7 cellular contexts compared by ENCODE assay signal in the genomic region with DNA sequence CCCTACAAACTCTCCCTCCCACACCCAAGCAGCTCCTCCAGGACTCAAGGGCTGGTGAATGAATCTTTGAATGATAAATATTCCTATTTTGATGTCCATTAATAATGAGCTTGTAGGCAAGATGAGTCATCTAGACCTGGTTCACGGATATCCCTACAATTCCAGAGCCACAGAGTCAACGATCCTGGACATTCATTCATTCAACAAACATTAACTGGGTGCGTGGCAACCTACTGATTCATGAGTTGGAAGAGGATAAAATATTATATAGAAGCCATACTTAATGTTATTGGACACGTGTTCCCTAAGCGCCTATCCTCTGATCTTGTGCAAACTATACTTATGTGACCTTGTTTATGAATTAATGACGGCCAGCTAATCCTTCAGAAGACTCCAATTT. TPM values are rescaled to one million over a fixed set of nuclear protein-coding genes. Genes with fewer than 3 reads are reported as not detected.
A peak's percentile ranks its signal among the peaks of the same experiment; 100 is the strongest.
DNase-seq lines count a peak whose midpoint lies in the region; ATAC-seq and TF ChIP-seq lines count a peak whose summit lies in the region.
"Had no signal": no experiment of that assay in that cellular context is flagged by ENCODE, and none has a peak within 500 bp of the region (broad histone marks: within the 10 kb centered on the region; RNA-seq: fewer than 3 reads in every experiment).

No MANE protein-coding gene starts in this region.

- H3K27ac ChIP-seq in heart right ventricle, result no peak overlapping the region

- intact Hi-C loops in heart right ventricle (cut with DNase I), result loop anchor here in 2 of 10 donors (5.0 kb wide), 1 partner anchor 57 kb away; the partner anchor contains the start of genes DDX24 (in 2 of the 2) and IFI27L1 (in 2 of the 2)
- intact Hi-C loops in left cardiac atrium (cut with DNase I), result no loop called here

- peaks cover 26% of the 10 kb centered on the region for H3K4me1 Mint-ChIP-seq in type B pancreatic cell (ENCODE audit: unreplicated experiment)

- no peak for ATAC-seq in heart right ventricle
- ATAC-seq in left cardiac atrium, result no peak

- peak overlapping the region; percentile 88 for H3K4me3 Mint-ChIP-seq in type B pancreatic cell

- DNase-seq in heart right ventricle, result no peak
- DNase-seq in left cardiac atrium, result no peak
- no peak for DNase-seq in fibroblast of villous mesenchyme (ENCODE audit: low read depth)
- no peak for DNase-seq in type B pancreatic cell (ENCODE audit: extremely low spot score, unreplicated experiment)
- DNase-seq in UCSD-AML1 (lab: John Stamatoyannopoulos, UW; ENCODE audit: unreplicated experiment), result no peak
- no peak for DNase-seq in activated gamma-delta T cell treated with Interleukin-2 at 50 U/mL for 16 hours

- H3K36me3 ChIP-seq in heart right ventricle, result no peaks in the 10 kb centered on the region

- H3K4me1 ChIP-seq in heart right ventricle, result peaks cover 0 to 32% (median 6%) of the 10 kb centered on the region in 9 donors

- no peaks in the 10 kb centered on the region for H3K27me3 Mint-ChIP-seq in type B pancreatic cell

- H3K27me3 ChIP-seq in heart right ventricle, result peaks cover 0 to 4% (median 0%) of the 10 kb centered on the region in 7 donors

- WGBS in heart right ventricle, 2 donors, result 58 to 62% methylated on average over 6 of the region's 6 CpGs

- H3K27ac Mint-ChIP-seq in type B pancreatic cell, result peak overlapping the region; percentile 67

- no peaks in the 10 kb centered on the region for H3K9me3 Mint-ChIP-seq in type B pancreatic cell

- no peaks in the 10 kb centered on the region for H3K9me3 ChIP-seq in heart right ventricle

- TF ChIP-seq CTCF in heart right ventricle (IDR thresholded peaks at IDR 0.05) (no peak), fibroblast of villous mesenchyme (IDR thresholded peaks at IDR 0.05; ENCODE audit: insufficient read depth, low read depth, low read length) (no peak), type B pancreatic cell (conservative IDR thresholded peaks at IDR 0.05) (no peak)

- H3K36me3 Mint-ChIP-seq in type B pancreatic cell, result no peaks in the 10 kb centered on the region

- H3K4me3 ChIP-seq in heart right ventricle, result peak overlapping the region in 7 of 10 donors; percentile 57 to 77 (median 70)
- peak overlapping the region; percentile 70 for H3K4me3 ChIP-seq in fibroblast of villous mesenchyme (ENCODE audit: low read depth, low read length)

RNA-seq across cellular contexts. Expression of gene OTUB2, which starts 0.4 kb away (rescaled TPM):
- under 1 TPM in 9 of 10 donors, not detected in 1; 0.07 to 0.37 (median 0.15) TPM for total RNA-seq in heart right ventricle
- under 1 TPM; 0.22 to 0.29 TPM for polyA plus RNA-seq in heart right ventricle
- under 1 TPM; 0.24 to 0.56 TPM for total RNA-seq in left cardiac atrium
- 0.97 and 1.3 TPM in 2 replicates for total RNA-seq in fibroblast of villous mesenchyme
- total RNA-seq in type B pancreatic cell (ENCODE audit: low replicate concordance), result 2.6 and 3.0 TPM in 2 replicates

RNA-seq across cellular contexts. Expression of gene CCDC197, which starts 28.6 kb away (rescaled TPM):
- total RNA-seq in heart right ventricle (1 to 10 TPM in 3 of 10 donors, under 1 TPM in 6, not detected in 1; 0.40 to 1.6 (median 0.75) TPM), left cardiac atrium (not detected), fibroblast of villous mesenchyme (not detected in 2 replicates), type B pancreatic cell (ENCODE audit: low replicate concordance) (not detected in 2 replicates)
- polyA plus RNA-seq in heart right ventricle, result 1 to 10 TPM in 1 of 2 donors, not detected in 1; 1.3 TPM
- total RNA-seq: ureter had no signal

RNA-seq across cellular contexts. Expression of gene ASB2, which starts 49.4 kb away (rescaled TPM):
- total RNA-seq in heart right ventricle (100 to 1,000 TPM in 9 of 10 donors, 10 to 100 TPM in 1; 85.7 to 253 (median 168) TPM), left cardiac atrium (100 to 1,000 TPM; 102 to 105 TPM), fibroblast of villous mesenchyme (0.86 and 1.9 TPM in 2 replicates), type B pancreatic cell (ENCODE audit: low replicate concordance) (0.21 and 0.60 TPM in 2 replicates)
- 100 to 1,000 TPM in 1 of 2 donors, 10 to 100 TPM in 1; 19.6 to 374 TPM for polyA plus RNA-seq in heart right ventricle

RNA-seq across cellular contexts. Expression of gene DDX24, which starts 55.3 kb away (rescaled TPM):
- total RNA-seq in heart right ventricle, result 100 to 1,000 TPM; 190 to 269 (median 240) TPM
- polyA plus RNA-seq in heart right ventricle, result 100 to 1,000 TPM in 1 of 2 donors, 10 to 100 TPM in 1; 94.1 to 160 TPM
- 100 to 1,000 TPM; 166 to 253 TPM for total RNA-seq in left cardiac atrium
- 92.1 and 128 TPM in 2 replicates for total RNA-seq in fibroblast of villous mesenchyme
- total RNA-seq in type B pancreatic cell (ENCODE audit: low replicate concordance), result 127 and 156 TPM in 2 replicates

RNA-seq across cellular contexts. Expression of gene IFI27L1, which starts 55.4 kb away (rescaled TPM):
- 10 to 100 TPM in 9 of 10 donors, 1 to 10 TPM in 1; 7.7 to 23.9 (median 16.2) TPM for total RNA-seq in heart right ventricle
- 10 to 100 TPM; 28.8 to 47.4 TPM for polyA plus RNA-seq in heart right ventricle
- total RNA-seq in left cardiac atrium, result 10 to 100 TPM; 10.5 to 13.8 TPM
- total RNA-seq in fibroblast of villous mesenchyme, result 9.9 and 15.8 TPM in 2 replicates
- total RNA-seq in type B pancreatic cell (ENCODE audit: low replicate concordance), result 15.6 and 36.8 TPM in 2 replicates

Comparison
In these comparisons a context has a peak if more than half of its experiments do, and no peak if none do; other contexts are left out.
1. RNA of gene ASB2, which starts 49.4 kb away (total RNA-seq): 85.7 to 253 TPM in heart right ventricle and 102 to 105 TPM in left cardiac atrium; 0.86 to 1.9 TPM in fibroblast of villous mesenchyme and 0.21 to 0.60 TPM in type B pancreatic cell; every median in the first group is over 10 times any median in the second.